1 cellular context compared by ENCODE assay signal in genomic region chr9:17962747-17963146, GRCh38.
A peak's percentile ranks its signal among the peaks of the same experiment; 100 is the strongest.
TF ChIP-seq lines count a peak whose summit lies in the region.

No MANE protein-coding gene starts in this region.

TF ChIP-seq in HEK293, 187 proteins besides CTCF, POLR2A, EP300 and RAD21 (continued from another document and continues in another):
- TF ChIP-seq ZBTB49 (tag by site-specific recombination; IDR thresholded peaks at IDR 0.05; ENCODE audit: low read depth) (no peak), ZFP3 (tag by site-specific recombination; IDR thresholded peaks at IDR 0.05; ENCODE audit: low read depth) (no peak), ZNF560 (tag by site-specific recombination; IDR thresholded peaks at IDR 0.05; ENCODE audit: borderline replicate concordance) (no peak), ZNF362 (tag by site-specific recombination; IDR thresholded peaks at IDR 0.05) (no peak), KLF8 (tag by site-specific recombination; IDR thresholded peaks at IDR 0.05) (peak; percentile 47; the same call in 1 of the 2 replicates), ZNF48 (tag by site-specific recombination; IDR thresholded peaks at IDR 0.05) (no peak), ZNF341 (tag by site-specific recombination; IDR thresholded peaks at IDR 0.05; ENCODE audit: low read depth) (no peak), HIC1 (tag by site-specific recombination; IDR thresholded peaks at IDR 0.05) (0 out of 2 replicates have a peak, but pooled peaks have one; percentile 25), ATF2 (tag by site-specific recombination; IDR thresholded peaks at IDR 0.05; ENCODE audit: low read depth) (peak; percentile 97), EGR2 (tag by site-specific recombination; IDR thresholded peaks at IDR 0.05; ENCODE audit: low read depth) (no peak), ZNF366 (tag by site-specific recombination; conservative IDR thresholded peaks at IDR 0.05) (peak; percentile 75), SETDB1 (IDR thresholded peaks at IDR 0.05; ENCODE audit: insufficient read length, low read length) (no peak), ZNF18 (tag by site-specific recombination; IDR thresholded peaks at IDR 0.05) (no peak), SP2 (tag by site-specific recombination; IDR thresholded peaks at IDR 0.05) (no peak), SP3 (tag by site-specific recombination; IDR thresholded peaks at IDR 0.05) (no peak), PRDM6 (tag by site-specific recombination; IDR thresholded peaks at IDR 0.05) (peak; percentile 68; the same call in 1 of the 2 replicates), ZNF404 (tag by site-specific recombination; IDR thresholded peaks at IDR 0.05) (no peak), TRIM28 (IDR thresholded peaks at IDR 0.05; ENCODE audit: borderline replicate concordance, low read length) (no peak; the same call in 1 of the 2 replicates), ZSCAN5A (tag by site-specific recombination; IDR thresholded peaks at IDR 0.05) (no peak), ZFHX2 (tag by site-specific recombination; conservative IDR thresholded peaks at IDR 0.05) (no peak), ZNF658 (tag by site-specific recombination; IDR thresholded peaks at IDR 0.05) (no peak), ZNF157 (tag by site-specific recombination; IDR thresholded peaks at IDR 0.05) (no peak), INSM2 (tag by site-specific recombination; IDR thresholded peaks at IDR 0.05) (peak; percentile 74; the same call in 1 of the 2 replicates), OSR2 (tag by site-specific recombination; IDR thresholded peaks at IDR 0.05) (peak; percentile 73), ZNF768 (tag by site-specific recombination; IDR thresholded peaks at IDR 0.05) (no peak), ZNF16 (tag by site-specific recombination; IDR thresholded peaks at IDR 0.05; ENCODE audit: low read depth) (no peak), FEZF1 (tag by site-specific recombination; IDR thresholded peaks at IDR 0.05) (peak; percentile 37; the same call in 1 of the 2 replicates), ZNF664 (tag by site-specific recombination; IDR thresholded peaks at IDR 0.05) (no peak), ZNF280D (tag by site-specific recombination; IDR thresholded peaks at IDR 0.05) (no peak), ZNF184 (tag by site-specific recombination; IDR thresholded peaks at IDR 0.05) (0 out of 2 replicates have a peak, but pooled peaks have one; percentile 34), ZNF19 (tag by site-specific recombination; IDR thresholded peaks at IDR 0.05; ENCODE audit: low read depth) (no peak), ZNF510 (tag by site-specific recombination; IDR thresholded peaks at IDR 0.05; ENCODE audit: insufficient replicate concordance) (no peak), ZNF513 (tag by site-specific recombination; IDR thresholded peaks at IDR 0.05) (no peak), ZNF792 (tag by site-specific recombination; IDR thresholded peaks at IDR 0.05) (no peak), ZNF133 (tag by site-specific recombination; IDR thresholded peaks at IDR 0.05) (no peak), ZNF76 (tag by site-specific recombination; IDR thresholded peaks at IDR 0.05; ENCODE audit: borderline replicate concordance, low read depth) (0 out of 2 replicates have a peak, but pooled peaks have one; percentile 16), ZNF600 (tag by site-specific recombination; IDR thresholded peaks at IDR 0.05) (0 out of 2 replicates have a peak, but pooled peaks have one; percentile 29), ZBTB21 (tag by site-specific recombination; IDR thresholded peaks at IDR 0.05) (peak; percentile 98), ZSCAN4 (tag by site-specific recombination; IDR thresholded peaks at IDR 0.05) (no peak), ZNF24 (tag by site-specific recombination; IDR thresholded peaks at IDR 0.05) (peak; percentile 57; the same call in 1 of the 2 replicates)
